ENCODE assay signal across 19 cellular contexts in the genomic region with DNA sequence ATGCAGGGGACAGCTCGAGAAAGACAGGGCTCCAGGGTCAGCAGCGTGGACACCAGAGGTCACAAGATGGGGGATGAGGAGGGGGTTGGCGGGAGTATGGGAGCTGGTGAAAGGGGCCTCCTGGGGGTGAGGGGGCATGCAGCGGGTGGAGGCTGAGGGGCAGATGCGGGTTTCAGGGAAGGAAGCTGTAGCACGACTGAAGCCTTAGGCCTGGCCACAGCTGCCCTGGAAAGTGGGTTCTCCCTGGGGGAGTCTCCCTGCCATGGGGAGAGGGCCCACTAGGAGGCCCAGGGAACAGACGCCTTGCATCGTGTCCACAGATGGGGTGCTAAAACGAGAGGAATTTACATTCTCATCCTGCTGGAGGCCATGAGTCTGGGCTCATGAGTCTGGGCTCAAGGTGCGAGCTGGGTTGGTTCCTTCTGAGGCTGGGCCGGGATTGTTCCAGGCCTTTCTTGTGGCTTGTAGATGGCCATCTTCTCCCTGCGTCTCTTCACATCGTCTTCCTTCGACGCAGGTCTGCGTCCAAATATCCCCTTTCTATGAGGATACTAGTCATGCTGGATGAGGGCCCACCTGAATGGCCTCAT. TPM values are rescaled to one million over a fixed set of nuclear protein-coding genes. Genes with fewer than 3 reads are reported as not detected.
DNase-seq lines count a peak whose midpoint lies in the region; ATAC-seq and TF ChIP-seq lines count a peak whose summit lies in the region.
"Had no signal": no experiment of that assay in that cellular context is flagged by ENCODE, and none has a peak within 500 bp of the region (broad histone marks: within the 10 kb centered on the region; RNA-seq: fewer than 3 reads in every experiment).

No MANE protein-coding gene starts in this region.

- no peak overlapping the region for H3K27ac Mint-ChIP-seq in endodermal cell
- H3K27ac Mint-ChIP-seq: CD4-positive, alpha-beta memory T cell; HFFc6 had no signal

- peaks cover 0 to 7% of the 10 kb centered on the region in 2 donors for H3K9me3 ChIP-seq in right atrium auricular region
- peaks cover 10% of the 10 kb centered on the region for H3K9me3 ChIP-seq in endodermal cell (ENCODE audit: control insufficient read depth, low read length)
- H3K9me3 ChIP-seq: BLaER1 had no signal

- H3K4me3 ChIP-seq in right atrium auricular region = no peak overlapping the region
- H3K4me3 ChIP-seq in endodermal cell (ENCODE audit: low read length) = no peak overlapping the region
- H3K4me3 ChIP-seq: BLaER1, K562 had no signal

- H3K9me3 Mint-ChIP-seq in endodermal cell = peaks cover 22% of the 10 kb centered on the region
- H3K9me3 Mint-ChIP-seq: HFFc6 had no signal

- H3K4me1 ChIP-seq in right atrium auricular region (no peaks in the 10 kb centered on the region), endodermal cell (ENCODE audit: control insufficient read depth, insufficient read depth, low read length) (no peaks in the 10 kb centered on the region)
- H3K4me1 ChIP-seq: BLaER1 had no signal

- H3K4me1 Mint-ChIP-seq in endodermal cell = no peaks in the 10 kb centered on the region
- H3K4me1 Mint-ChIP-seq: CD14-positive monocyte; CD4-positive, alpha-beta memory T cell had no signal

- no peak for TF ChIP-seq CTCF in right atrium auricular region (IDR thresholded peaks at IDR 0.05)
- TF ChIP-seq CTCF in endodermal cell (conservative IDR thresholded peaks at IDR 0.05) = no peak

- H3K36me3 ChIP-seq in right atrium auricular region = no peaks in the 10 kb centered on the region
- H3K36me3 ChIP-seq in endodermal cell (ENCODE audit: control insufficient read depth, insufficient read depth, low read length) = no peaks in the 10 kb centered on the region
- H3K36me3 ChIP-seq: BLaER1 had no signal

- no peaks in the 10 kb centered on the region for H3K27me3 ChIP-seq in right atrium auricular region
- H3K27me3 ChIP-seq in endodermal cell (ENCODE audit: control insufficient read depth, insufficient read depth, low read length, poor library complexity, severe bottlenecking) = no peaks in the 10 kb centered on the region
- H3K27me3 ChIP-seq: BLaER1 had no signal

- H3K27ac ChIP-seq in right atrium auricular region (no peak overlapping the region), endodermal cell (ENCODE audit: low read depth, low read length) (no peak overlapping the region)
- H3K27ac ChIP-seq: BLaER1, HL-60 had no signal

- H3K27me3 Mint-ChIP-seq in endodermal cell (ENCODE audit: insufficient read depth) = peaks cover 2% of the 10 kb centered on the region

- intact Hi-C loops in cardiac septum (cut with DNase I) = no loop called here
- intact Hi-C loops in posterior vena cava (cut with DNase I) = no loop called here

- WGBS in endodermal cell (ENCODE audit: insufficient coverage in 1 of 2, insufficient read length in 1 of 2), 2 experiments = 89 to 92% methylated on average over 13 to 16 of the region's 16 CpGs

- no peak for ATAC-seq in GM21367 (IDR thresholded peaks at IDR 0.05; ENCODE audit: unreplicated experiment)
- ATAC-seq: HCT116, K562 had no signal

- no peak overlapping the region for H3K4me3 Mint-ChIP-seq in endodermal cell
- H3K4me3 Mint-ChIP-seq: CD14-positive monocyte; CD4-positive, alpha-beta memory T cell; HFFc6 had no signal

- H3K9ac ChIP-seq in endodermal cell (ENCODE audit: extremely low read depth, low read length, poor library complexity, severe bottlenecking) = no peak overlapping the region
- H3K9ac ChIP-seq: BLaER1 had no signal

- DNase-seq in right atrium auricular region (ENCODE audit: low spot score) (peak; percentile 32), cardiac septum (ENCODE audit: low spot score) (no peak), endodermal cell (peak; percentile 33), posterior vena cava (ENCODE audit: low spot score) (peak; percentile 57), Kasumi-1 (lab: John Stamatoyannopoulos, UW) (no peak), DMS153 (lab: John Stamatoyannopoulos, UW) (no peak)
- DNase-seq: 8988T; CD4-positive, alpha-beta memory T cell; DMS79 treated with DMSO at 0.1 percent for 48 hours; GF-D8; HFFc6; IMR-90 had no signal

- H3K36me3 Mint-ChIP-seq in endodermal cell (ENCODE audit: low read depth) = peaks cover 12% of the 10 kb centered on the region
- H3K36me3 Mint-ChIP-seq: CD14-positive monocyte had no signal

RNA-seq across cellular contexts. Expression of a gene that starts 18.0 kb away (rescaled TPM):
- total RNA-seq in right atrium auricular region (1 to 10 TPM in 1 of 2 donors, under 1 TPM in 1; 0.89 to 1.5 TPM), cardiac septum (1.4 TPM), endodermal cell (1 to 10 TPM; 6.4 TPM), posterior vena cava (1 to 10 TPM in 1 of 2 donors, under 1 TPM in 1; 0.88 to 1.5 TPM)
- 0.78 TPM for polyA plus RNA-seq in endodermal cell (2013, experiment 1 of 2)
- polyA plus RNA-seq in endodermal cell (2013, experiment 2 of 2) = 1.1 TPM
- total RNA-seq: A673; CD4-positive, alpha-beta memory T cell; K562 had no signal
- polyA plus RNA-seq: CD14-positive monocyte, K562 had no signal

Comparison
In these comparisons a context has a peak if more than half of its experiments do, and no peak if none do; other contexts are left out.
1. DNase-seq: peak in right atrium auricular region (single experiment), endodermal cell (single experiment) and posterior vena cava (single experiment); none in cardiac septum (single experiment), Kasumi-1 (0 of 2) and DMS153 (single experiment).